In the genomic region with DNA sequence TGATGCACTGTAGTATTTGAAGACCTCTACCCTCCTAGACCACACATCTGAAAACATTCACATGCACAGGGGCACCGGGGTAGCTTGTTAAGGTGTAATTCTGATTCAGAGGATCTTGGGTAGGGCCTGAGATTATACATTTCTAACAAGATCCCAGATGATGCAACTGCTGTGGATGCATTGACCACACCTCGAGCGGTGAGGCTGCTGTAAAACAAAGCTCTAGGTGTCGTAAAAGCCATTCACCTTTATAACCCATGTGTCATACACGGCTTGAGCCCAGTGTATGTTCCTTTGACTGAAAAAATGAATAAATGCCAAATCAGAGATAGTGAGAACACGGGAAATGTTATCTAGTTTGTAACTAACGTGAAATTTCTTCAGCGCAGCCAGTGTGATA, we compare ENCODE assay signal across 23 cellular contexts.
"Had no signal": no experiment of that assay in that cellular context is flagged by ENCODE, and none has a peak within 500 bp of the region (broad histone marks: within the 10 kb centered on the region; RNA-seq: fewer than 3 reads in every experiment).

No MANE protein-coding gene starts in this region.

- H3K36me3 Mint-ChIP-seq: activated naive CD8-positive, alpha-beta T cell; T-cell had no signal

- H3K27me3 Mint-ChIP-seq: activated CD4-positive, alpha-beta memory T cell treated with anti-CD3 and anti-CD28 coated beads, Interleukin-2, amount 10 ng/mL, durations not matched to agents 7 days and 5 days; activated naive CD8-positive, alpha-beta T cell; activated T-helper 17 cell treated with anti-CD3 and anti-CD28 coated beads, Interleukin-2, amount 50 U/mL, for 72 hours; T-cell had no signal

- H3K4me1 Mint-ChIP-seq: activated CD4-positive, alpha-beta memory T cell treated with anti-CD3 and anti-CD28 coated beads, Interleukin-2, amount 10 ng/mL, durations not matched to agents 7 days and 5 days; activated T-helper 17 cell treated with anti-CD3 and anti-CD28 coated beads, Interleukin-2, amount 50 U/mL, for 72 hours; T-cell had no signal

- DNase-seq: activated CD4-positive, alpha-beta memory T cell treated with anti-CD3 and anti-CD28 coated beads, Interleukin-2, amount 10 ng/mL, durations not matched to agents 7 days and 5 days; activated CD4-positive, alpha-beta T cell treated with anti-CD3 and anti-CD28 coated beads, Interleukin-2, amount 50 U/mL, for 1 hour; activated CD4-positive, CD25-positive, alpha-beta regulatory T cell; activated gamma-delta T cell; activated naive CD4-positive, alpha-beta T cell treated with anti-CD3 and anti-CD28 coated beads for 36 hours; activated T-cell treated with anti-CD3 and anti-CD28 coated beads for 4 hours; activated T-cell treated with anti-CD3 and anti-CD28 coated beads, Interleukin-2, amount 50 U/mL, for 48 hours; central memory CD4-positive, alpha-beta T cell; MM.1S; NCI-H1105 treated with DMSO at 0.1 percent for 48 hours; NCI-H146; NCI-H187 treated with DMSO at 0.1 percent for 48 hours; NCI-H2081 treated with DMSO at 0.1 percent for 48 hours; NCI-H446; NCI-H524; NCI-H774; SIG-M5; T-cell; T-helper 2 cell; T1000 had no signal

- H3K4me3 Mint-ChIP-seq: activated CD4-positive, alpha-beta memory T cell treated with anti-CD3 and anti-CD28 coated beads, Interleukin-2, amount 10 ng/mL, durations not matched to agents 7 days and 5 days; activated naive CD4-positive, alpha-beta T cell treated with anti-CD3 and anti-CD28 coated beads for 36 hours; activated naive CD8-positive, alpha-beta T cell; activated T-helper 17 cell treated with anti-CD3 and anti-CD28 coated beads, Interleukin-2, amount 50 U/mL, for 72 hours; T-cell had no signal

- ATAC-seq: activated T-helper 17 cell treated with anti-CD3 and anti-CD28 coated beads, Interleukin-2, amount 50 U/mL, for 72 hours; T-cell had no signal

- FAIRE-seq: TTC549 had no signal

- H3K27ac Mint-ChIP-seq: activated CD4-positive, alpha-beta memory T cell treated with anti-CD3 and anti-CD28 coated beads, Interleukin-2, amount 10 ng/mL, durations not matched to agents 7 days and 5 days; activated naive CD4-positive, alpha-beta T cell treated with anti-CD3 and anti-CD28 coated beads for 36 hours; activated naive CD8-positive, alpha-beta T cell; activated T-helper 17 cell treated with anti-CD3 and anti-CD28 coated beads, Interleukin-2, amount 50 U/mL, for 72 hours; T-cell had no signal
